10 cellular contexts compared by ENCODE assay signal in the genomic region with DNA sequence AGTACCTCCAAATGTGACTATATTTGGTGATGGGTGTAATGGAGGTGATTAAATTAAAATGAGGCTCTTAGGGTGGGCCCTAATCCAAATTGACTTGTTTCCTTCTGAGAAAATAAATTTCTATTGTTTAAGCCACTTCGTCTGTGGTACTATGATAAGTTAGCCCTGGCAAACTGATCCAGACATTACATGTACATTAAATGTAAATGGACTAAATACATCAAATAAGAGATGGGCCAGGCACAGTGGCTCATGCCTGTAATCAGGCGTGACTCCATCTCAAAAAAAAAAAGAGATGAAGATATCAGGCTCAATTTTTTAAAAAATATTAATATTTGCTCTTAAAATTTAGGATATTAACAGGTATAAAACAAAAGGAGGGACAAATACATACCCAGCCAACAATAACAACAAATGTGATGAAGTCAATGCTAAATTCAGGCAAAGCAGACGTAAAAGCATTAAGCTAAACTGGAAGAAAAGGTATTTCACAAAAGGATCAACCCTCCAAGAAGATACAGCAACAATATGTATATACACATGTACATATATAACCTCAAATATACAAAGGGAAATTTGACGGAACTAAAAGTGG. TPM values are rescaled to one million over a fixed set of nuclear protein-coding genes. Genes with fewer than 3 reads are reported as not detected.
"Had no signal": no experiment of that assay in that cellular context is flagged by ENCODE, and none has a peak within 500 bp of the region (broad histone marks: within the 10 kb centered on the region; RNA-seq: fewer than 3 reads in every experiment).

No MANE protein-coding gene starts in this region.

- ATAC-seq: HepG2 had no signal

- H3K27ac ChIP-seq: HL-60, KMS-11 had no signal

- FAIRE-seq: HepG2, HTR-8/SVneo had no signal

- H3K9ac ChIP-seq: KMS-11 had no signal

- H3K4me2 ChIP-seq: KMS-11 had no signal

- DNase-seq: IMR-90, KBM-7, KG1 had no signal

RNA-seq across cellular contexts. Expression of gene OR2V1, which starts 5.5 kb away (rescaled TPM):
- total RNA-seq: HepG2, HT-29, HT1080, IMR-90 had no signal
- polyA plus RNA-seq: HepG2, IgD-negative memory B cell, IMR-90 had no signal

RNA-seq across cellular contexts. Expression of gene OR2V2, which starts 10.9 kb away (rescaled TPM):
- total RNA-seq: HepG2, HT-29, HT1080, IMR-90 had no signal
- polyA plus RNA-seq: HepG2, IgD-negative memory B cell, IMR-90 had no signal
